ENCODE assay signal across 8 cellular contexts in genomic region chr15:59532770-59533379, GRCh38.
DNase-seq lines count a peak whose midpoint lies in the region; ATAC-seq and FAIRE-seq lines count a peak whose summit lies in the region.

No MANE protein-coding gene starts in this region.

- ATAC-seq in HG02970 (IDR thresholded peaks at IDR 0.05; ENCODE audit: low FRiP score, unreplicated experiment): no peak

- FAIRE-seq in islet of Langerhans (lab: Jason Lieb, UNC): peak; percentile 91

- DNase-seq in COR-L47 (lab: John Stamatoyannopoulos, UW) (peak; percentile 30), H4 (ENCODE audit: low spot score) (peak; percentile 31), NCI-H526 treated with DMSO at 0.1 percent for 48 hours (lab: John Stamatoyannopoulos, UW) (peak; percentile 66), amniotic epithelial cell (ENCODE audit: low read depth) (peak; percentile 29), superior temporal gyrus (ENCODE audit: extremely low spot score) (peak; percentile 43), NCI-H2107 (lab: John Stamatoyannopoulos, UW) (no peak)
